ENCODE assay signal across 16 cellular contexts in the genomic region with DNA sequence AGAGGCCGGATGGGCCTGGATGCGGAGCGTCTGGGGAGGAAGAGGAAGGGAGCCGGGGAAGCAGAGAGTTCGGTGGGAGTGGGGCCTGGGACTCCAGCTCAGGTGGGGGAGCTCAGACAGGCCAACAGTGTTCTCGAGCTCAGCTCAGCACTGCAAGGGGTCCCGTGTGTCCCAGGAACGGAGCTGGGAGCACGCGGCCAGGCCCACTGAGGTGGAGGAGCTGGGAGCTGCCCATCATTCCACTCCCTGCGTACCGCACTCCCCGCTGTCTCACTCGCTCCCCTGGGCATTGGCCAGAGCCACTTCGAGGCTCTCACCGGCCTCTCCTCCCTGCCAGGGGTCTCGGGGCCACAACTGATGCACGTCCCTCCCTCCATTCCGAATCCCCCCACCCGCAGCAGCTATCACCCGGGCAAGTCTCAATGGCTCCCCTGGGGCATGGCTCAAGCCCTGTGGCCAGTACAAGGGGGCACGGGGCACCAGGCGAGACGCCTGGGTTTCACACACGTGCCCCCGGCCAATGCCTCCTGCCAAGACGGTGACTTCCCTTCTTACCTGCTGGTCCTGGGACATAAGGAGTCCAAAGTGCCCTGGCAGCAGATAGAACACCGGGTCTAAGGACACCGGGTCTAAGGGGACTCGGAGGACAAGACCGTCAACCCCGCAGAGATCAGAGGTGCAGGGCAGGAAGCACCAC. TPM values are rescaled to one million over a fixed set of nuclear protein-coding genes. Genes with fewer than 3 reads are reported as not detected.
DNase-seq lines count a peak whose midpoint lies in the region; TF ChIP-seq lines count a peak whose summit lies in the region.
"Had no signal": no experiment of that assay in that cellular context is flagged by ENCODE, and none has a peak within 500 bp of the region (broad histone marks: within the 10 kb centered on the region; RNA-seq: fewer than 3 reads in every experiment).

No MANE protein-coding gene starts in this region.

- no peak for TF ChIP-seq POLR2A in esophagus squamous epithelium (IDR thresholded peaks at IDR 0.05)

- no peak overlapping the region for H3K4me3 Mint-ChIP-seq in activated CD4-positive, alpha-beta memory T cell treated with anti-CD3 and anti-CD28 coated beads, Interleukin-2, amount 10 ng/mL, durations not matched to agents 7 days and 5 days
- H3K4me3 Mint-ChIP-seq in activated CD4-positive, alpha-beta memory T cell treated with anti-CD3 and anti-CD28 coated beads for 36 hours, result no peak overlapping the region
- H3K4me3 Mint-ChIP-seq in type B pancreatic cell, result no peak overlapping the region
- H3K4me3 Mint-ChIP-seq: activated naive CD4-positive, alpha-beta T cell treated with anti-CD3 and anti-CD28 coated beads, Interleukin-2, amount 50 U/mL, for 24 hours; CD4-positive, CD25-positive, alpha-beta regulatory T cell had no signal

- CTCF ChIA-PET in activated CD4-positive, alpha-beta memory T cell treated with anti-CD3 and anti-CD28 coated beads, Interleukin-2, amount 10 ng/mL, durations not matched to agents 7 days and 5 days (lab: Charles Lee), result no interaction called here
- CTCF ChIA-PET in activated CD4-positive, alpha-beta memory T cell treated with anti-CD3 and anti-CD28 coated beads for 36 hours (lab: Charles Lee), result no interaction called here

- no peaks in the 10 kb centered on the region for H3K36me3 Mint-ChIP-seq in activated CD4-positive, alpha-beta memory T cell treated with anti-CD3 and anti-CD28 coated beads, Interleukin-2, amount 10 ng/mL, durations not matched to agents 7 days and 5 days (ENCODE audit: low read depth)
- H3K36me3 Mint-ChIP-seq in activated CD4-positive, alpha-beta memory T cell treated with anti-CD3 and anti-CD28 coated beads for 36 hours, result no peaks in the 10 kb centered on the region
- H3K36me3 Mint-ChIP-seq in type B pancreatic cell, result no peaks in the 10 kb centered on the region
- H3K36me3 Mint-ChIP-seq: activated naive CD4-positive, alpha-beta T cell treated with anti-CD3 and anti-CD28 coated beads, Interleukin-2, amount 50 U/mL, for 24 hours; CD4-positive, CD25-positive, alpha-beta regulatory T cell had no signal

- no peaks in the 10 kb centered on the region for H3K4me1 Mint-ChIP-seq in activated CD4-positive, alpha-beta memory T cell treated with anti-CD3 and anti-CD28 coated beads, Interleukin-2, amount 10 ng/mL, durations not matched to agents 7 days and 5 days
- H3K4me1 Mint-ChIP-seq in activated CD4-positive, alpha-beta memory T cell treated with anti-CD3 and anti-CD28 coated beads for 36 hours (ENCODE audit: low read depth), result no peaks in the 10 kb centered on the region
- H3K4me1 Mint-ChIP-seq in type B pancreatic cell (ENCODE audit: unreplicated experiment), result peaks cover 25% of the 10 kb centered on the region
- H3K4me1 Mint-ChIP-seq: CD4-positive, CD25-positive, alpha-beta regulatory T cell had no signal

- H2AFZ ChIP-seq in osteoblast (ENCODE audit: low read length), result no peak overlapping the region

- TF ChIP-seq CTCF in esophagus squamous epithelium (IDR thresholded peaks at IDR 0.05) (no peak), osteoblast (IDR thresholded peaks at IDR 0.05; ENCODE audit: extremely low read depth, low read depth, low read length) (no peak), type B pancreatic cell (conservative IDR thresholded peaks at IDR 0.05) (no peak)

- intact Hi-C loops in activated CD4-positive, alpha-beta memory T cell treated with anti-CD3 and anti-CD28 coated beads for 36 hours (cut with micrococcal nuclease), result no loop called here
- intact Hi-C loops in esophagus squamous epithelium (cut with DNase I), result no loop called here

- POLR2A ChIA-PET in activated CD4-positive, alpha-beta memory T cell treated with anti-CD3 and anti-CD28 coated beads, Interleukin-2, amount 10 ng/mL, durations not matched to agents 7 days and 5 days (lab: Charles Lee), result no interaction called here
- POLR2A ChIA-PET in activated CD4-positive, alpha-beta memory T cell treated with anti-CD3 and anti-CD28 coated beads for 36 hours (lab: Charles Lee), result no interaction called here

- peaks cover 25 to 37% (median 29%) of the 10 kb centered on the region in 3 donors for H3K4me1 ChIP-seq in esophagus squamous epithelium
- peaks cover 27% of the 10 kb centered on the region for H3K4me1 ChIP-seq in osteoblast (ENCODE audit: insufficient read depth, low read length)

- H3K4me2 ChIP-seq in osteoblast (ENCODE audit: insufficient read depth, low read length), result no peak overlapping the region

- H3K27ac ChIP-seq in esophagus squamous epithelium (peak overlapping the region; percentile 52 to 88 (median 79)), osteoblast (ENCODE audit: low read depth, low read length) (no peak overlapping the region)
- H3K27ac ChIP-seq: 22Rv1, epithelial cell of prostate, neutrophil had no signal

- no peaks in the 10 kb centered on the region for H4K20me1 ChIP-seq in osteoblast (ENCODE audit: insufficient read depth, low read length)

- no peaks in the 10 kb centered on the region for H3K36me3 ChIP-seq in esophagus squamous epithelium
- no peaks in the 10 kb centered on the region for H3K36me3 ChIP-seq in osteoblast (ENCODE audit: insufficient read depth, low read length)
- H3K36me3 ChIP-seq: left lung, neutrophil had no signal

- WGBS in esophagus squamous epithelium, 2 donors, result 85 to 91% methylated on average over 7 to 23 of the region's 32 CpGs

- peaks cover 0 to 53% (median 0%) of the 10 kb centered on the region in 4 donors for H3K27me3 ChIP-seq in esophagus squamous epithelium
- no peaks in the 10 kb centered on the region for H3K27me3 ChIP-seq in osteoblast (ENCODE audit: insufficient read depth, low read length)

- H3K27me3 Mint-ChIP-seq in activated CD4-positive, alpha-beta memory T cell treated with anti-CD3 and anti-CD28 coated beads, Interleukin-2, amount 10 ng/mL, durations not matched to agents 7 days and 5 days, result peaks cover 6% of the 10 kb centered on the region
- H3K27me3 Mint-ChIP-seq in activated CD4-positive, alpha-beta memory T cell treated with anti-CD3 and anti-CD28 coated beads for 36 hours, result peaks cover 32% of the 10 kb centered on the region
- peaks cover 13% of the 10 kb centered on the region for H3K27me3 Mint-ChIP-seq in type B pancreatic cell

- no peaks in the 10 kb centered on the region for H3K79me2 ChIP-seq in osteoblast (ENCODE audit: insufficient read depth, low read length)

- H3K4me3 ChIP-seq in esophagus squamous epithelium (no peak overlapping the region), osteoblast (ENCODE audit: insufficient read depth, low read length) (no peak overlapping the region)
- H3K4me3 ChIP-seq: left lung had no signal

- peak; percentile 10 for DNase-seq in activated CD4-positive, alpha-beta memory T cell treated with anti-CD3 and anti-CD28 coated beads, Interleukin-2, amount 10 ng/mL, durations not matched to agents 7 days and 5 days
- DNase-seq in activated CD4-positive, alpha-beta memory T cell treated with anti-CD3 and anti-CD28 coated beads for 36 hours, result no peak
- DNase-seq in esophagus squamous epithelium (lab: John Stamatoyannopoulos, UW) (no peak), osteoblast (ENCODE audit: insufficient read length, low spot score, missing footprints) (peak; percentile 43), type B pancreatic cell (ENCODE audit: extremely low spot score, unreplicated experiment) (peak; percentile 65), MV-4-11 (lab: John Stamatoyannopoulos, UW) (no peak), GM03348 (ENCODE audit: low spot score) (no peak), HCEC 1CT (no peak)
- DNase-seq: CD4-positive, CD25-positive, alpha-beta regulatory T cell; hippocampal formation; SIG-M5 had no signal

- H3K9me3 ChIP-seq in esophagus squamous epithelium (peaks cover 0 to 6% (median 6%) of the 10 kb centered on the region in 3 donors), osteoblast (ENCODE audit: low read depth, low read length) (no peaks in the 10 kb centered on the region)
- H3K9me3 ChIP-seq: neutrophil had no signal

- no peak overlapping the region for H3K27ac Mint-ChIP-seq in activated CD4-positive, alpha-beta memory T cell treated with anti-CD3 and anti-CD28 coated beads, Interleukin-2, amount 10 ng/mL, durations not matched to agents 7 days and 5 days
- no peak overlapping the region for H3K27ac Mint-ChIP-seq in activated CD4-positive, alpha-beta memory T cell treated with anti-CD3 and anti-CD28 coated beads for 36 hours
- H3K27ac Mint-ChIP-seq in type B pancreatic cell, result no peak overlapping the region
- H3K27ac Mint-ChIP-seq: activated naive CD4-positive, alpha-beta T cell treated with anti-CD3 and anti-CD28 coated beads, Interleukin-2, amount 50 U/mL, for 24 hours had no signal

- H3K9me3 Mint-ChIP-seq in activated CD4-positive, alpha-beta memory T cell treated with anti-CD3 and anti-CD28 coated beads, Interleukin-2, amount 10 ng/mL, durations not matched to agents 7 days and 5 days, result peaks cover 16% of the 10 kb centered on the region
- H3K9me3 Mint-ChIP-seq in activated CD4-positive, alpha-beta memory T cell treated with anti-CD3 and anti-CD28 coated beads for 36 hours, result no peaks in the 10 kb centered on the region
- H3K9me3 Mint-ChIP-seq in type B pancreatic cell, result peaks cover under 1% of the 10 kb centered on the region
- H3K9me3 Mint-ChIP-seq: activated naive CD4-positive, alpha-beta T cell treated with anti-CD3 and anti-CD28 coated beads, Interleukin-2, amount 50 U/mL, for 24 hours had no signal

RNA-seq across cellular contexts. Expression of a gene that starts 30.3 kb away (rescaled TPM):
- 1 to 10 TPM; 1.1 to 1.6 TPM for total RNA-seq in activated CD4-positive, alpha-beta memory T cell treated with anti-CD3 and anti-CD28 coated beads, Interleukin-2, amount 10 ng/mL, durations not matched to agents 7 days and 5 days
- 1 to 10 TPM; 4.3 to 4.8 TPM for total RNA-seq in activated CD4-positive, alpha-beta memory T cell treated with anti-CD3 and anti-CD28 coated beads for 36 hours
- total RNA-seq in esophagus squamous epithelium (100 to 1,000 TPM in 1 of 4 donors, 10 to 100 TPM in 3; 23.0 to 328 (median 62.0) TPM), osteoblast (1,184 and 1,265 TPM in 2 replicates), type B pancreatic cell (ENCODE audit: low replicate concordance) (23.8 and 114 TPM in 2 replicates)

Comparison
In these comparisons a context has a peak if more than half of its experiments do, and no peak if none do; other contexts are left out.
1. DNase-seq: peak in activated CD4-positive, alpha-beta memory T cell treated with anti-CD3 and anti-CD28 coated beads, Interleukin-2, amount 10 ng/mL, durations not matched to agents 7 days and 5 days (single experiment), osteoblast (single experiment) and type B pancreatic cell (single experiment); none in activated CD4-positive, alpha-beta memory T cell treated with anti-CD3 and anti-CD28 coated beads for 36 hours (single experiment), esophagus squamous epithelium (single experiment), MV-4-11 (single experiment), GM03348 (single experiment) and HCEC 1CT (single experiment).